ENCODE assay signal across 7 cellular contexts in genomic region chr1:162562452-162562828, GRCh38. TPM values are rescaled to one million over a fixed set of nuclear protein-coding genes. Genes with fewer than 3 reads are reported as not detected.
DNase-seq lines count a peak whose midpoint lies in the region; ATAC-seq and TF ChIP-seq lines count a peak whose summit lies in the region.

No MANE protein-coding gene starts in this region.

- 38 to 61% (median 41%) methylated on average over 5 of the region's 5 CpGs for WGBS in adrenal gland, 4 donors
- WGBS in thymus, result 94% methylated on average over 5 of the region's 5 CpGs

- H3K4me3 ChIP-seq in adrenal gland, result peak overlapping the region in 2 of 4 donors; percentile 70 to 92
- peak overlapping the region; percentile 83 for H3K4me3 ChIP-seq in thymus (ENCODE audit: low read length)

- H3K9me3 ChIP-seq in adrenal gland (replicated peaks in 1 of 3) (no peaks in the 10 kb centered on the region), thymus (ENCODE audit: control insufficient read depth) (no peaks in the 10 kb centered on the region)

- H3K36me3 ChIP-seq in adrenal gland (replicated peaks in 1 of 2) (peaks cover 0 to 16% of the 10 kb centered on the region in 2 donors), thymus (ENCODE audit: control insufficient read depth, insufficient read depth) (no peaks in the 10 kb centered on the region)

- peaks cover 5 to 32% of the 10 kb centered on the region in 2 donors for H3K4me1 ChIP-seq in adrenal gland (replicated peaks in 1 of 2)
- peaks cover 5% of the 10 kb centered on the region for H3K4me1 ChIP-seq in thymus (ENCODE audit: control insufficient read depth, insufficient read depth, low read length)

- DNase-seq in ELR (ENCODE audit: low read depth), result peak; percentile 73
- DNase-seq in LHCN-M2 (ENCODE audit: low read depth), result peak; percentile 62
- peak in 3 of 7 donors; percentile 22 to 37 (median 23) for DNase-seq in adrenal gland
- peak; percentile 42 to 46 for DNase-seq in left colon
- DNase-seq in stimulated activated CD4-positive, alpha-beta T cell treated with anti-CD3 and anti-CD28 coated beads, Interleukin-12 subunit alpha, Interleukin-12 subunit beta, amount 100 ng/mL, for 4 hours, result no peak
- DNase-seq in ureter (ENCODE audit: low spot score), result no peak

- no peaks in the 10 kb centered on the region for H3K27me3 ChIP-seq in adrenal gland
- H3K27me3 ChIP-seq in thymus (ENCODE audit: control insufficient read depth, insufficient read depth), result no peaks in the 10 kb centered on the region

- H3K27ac ChIP-seq in adrenal gland, result peak overlapping the region in 4 of 5 donors; percentile 92 to 99 (median 99)
- H3K27ac ChIP-seq in thymus (ENCODE audit: low read depth), result no peak overlapping the region

- no peak for TF ChIP-seq POLR2A in adrenal gland (IDR thresholded peaks at IDR 0.05)

- intact Hi-C loops in adrenal gland (cut with DNase I) (no loop called here), left colon (cut with DNase I, micrococcal nuclease) (no loop called here)

- TF ChIP-seq CTCF in adrenal gland (IDR thresholded peaks at IDR 0.05), result no peak

- peak; percentile 46 for ATAC-seq in left colon

RNA-seq across cellular contexts. Expression of gene UAP1, which starts 0.9 kb away (rescaled TPM):
- 122 and 153 TPM in 2 replicates for total RNA-seq in LHCN-M2 (2014; rRNA removed)
- polyA plus RNA-seq in LHCN-M2 (2012), result 94.0 TPM
- 100 to 1,000 TPM in 2 of 8 donors, 10 to 100 TPM in 6; 43.6 to 108 (median 73.3) TPM for total RNA-seq in adrenal gland
- polyA plus RNA-seq in adrenal gland, result 100 to 1,000 TPM in 1 of 3 donors, 10 to 100 TPM in 2; 61.8 to 119 (median 82.5) TPM
- total RNA-seq in left colon, result 100 to 1,000 TPM; 117 to 132 TPM
- 56.3 TPM for polyA plus RNA-seq in thymus
- 47.8 TPM for total RNA-seq in ureter

Comparison
In these comparisons a context has a peak if more than half of its experiments do, and no peak if none do; other contexts are left out.
1. DNase-seq: peak in ELR (single experiment), LHCN-M2 (single experiment) and left colon (2 of 2); none in stimulated activated CD4-positive, alpha-beta T cell treated with anti-CD3 and anti-CD28 coated beads, Interleukin-12 subunit alpha, Interleukin-12 subunit beta, amount 100 ng/mL, for 4 hours (single experiment) and ureter (single experiment).